Comparison of ENCODE assay signal across 30 cellular contexts in the genomic region with DNA sequence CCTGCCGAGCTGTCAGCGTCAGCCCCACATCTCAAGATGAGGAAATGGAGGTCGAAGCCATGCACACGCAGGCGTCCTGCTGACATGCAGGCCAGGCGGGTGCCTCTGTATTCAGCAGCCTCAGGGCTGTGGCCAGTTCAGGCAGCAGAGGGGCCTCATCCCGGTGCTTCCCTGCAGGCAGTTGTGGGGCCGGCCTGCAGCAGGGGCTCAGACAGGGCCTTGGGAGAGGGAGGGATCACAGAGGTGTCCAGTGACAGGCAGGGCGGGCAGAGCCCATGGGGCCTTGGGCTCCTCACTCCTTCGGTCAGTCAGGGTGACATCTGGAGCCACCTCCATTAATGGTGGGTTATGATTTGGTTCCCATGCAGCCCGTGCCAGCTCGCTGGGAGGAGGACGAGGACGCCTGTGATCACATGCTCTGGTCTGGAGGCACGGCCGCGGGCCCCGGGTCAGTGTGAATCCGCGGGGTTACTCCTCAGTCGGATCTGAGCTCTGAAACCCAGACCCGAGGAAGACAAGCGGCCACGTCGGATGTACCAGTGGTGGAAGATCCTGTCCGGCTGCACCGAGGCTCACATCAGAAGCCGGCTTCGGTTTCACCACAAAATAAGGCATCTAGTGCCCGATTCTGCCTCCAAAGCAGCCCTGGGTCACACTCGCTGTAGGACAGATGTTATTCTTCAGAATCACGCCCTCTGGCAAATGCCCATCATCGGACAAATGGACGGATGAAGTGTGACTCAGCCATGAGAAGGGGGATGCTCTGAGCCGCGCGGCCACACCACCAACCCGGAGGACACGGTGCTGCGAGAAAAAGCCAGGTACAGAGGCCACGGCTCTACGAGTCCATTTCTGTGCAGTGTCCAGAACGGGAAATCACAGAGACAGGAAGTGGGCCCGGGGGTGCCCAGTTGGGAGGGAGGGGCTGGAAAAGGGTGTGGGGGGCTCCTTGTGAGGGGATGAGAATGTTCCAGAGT. TPM values are rescaled to one million over a fixed set of nuclear protein-coding genes. Genes with fewer than 3 reads are reported as not detected.
"Had no signal": no experiment of that assay in that cellular context is flagged by ENCODE, and none has a peak within 500 bp of the region (broad histone marks: within the 10 kb centered on the region; RNA-seq: fewer than 3 reads in every experiment).

No MANE protein-coding gene starts in this region.

- H3K4me1 Mint-ChIP-seq: activated CD4-positive, alpha-beta T cell treated with anti-CD3 and anti-CD28 coated beads for 36 hours; nephron had no signal

- H3K27me3 Mint-ChIP-seq: activated CD4-positive, alpha-beta T cell treated with anti-CD3 and anti-CD28 coated beads for 36 hours; activated naive CD8-positive, alpha-beta T cell; type B pancreatic cell had no signal

- H3K4me3 ChIP-seq: adrenal gland, ascending aorta, thoracic aorta had no signal

- DNase-seq: activated B cell treated with CpG ODN at 0.5 μM for 24 hours; activated CD4-positive, alpha-beta T cell treated with anti-CD3 and anti-CD28 coated beads for 36 hours; activated CD4-positive, alpha-beta T cell treated with anti-CD3 and anti-CD28 coated beads, Interleukin-2, amount 50 U/mL, for 4 hours; activated CD8-positive, alpha-beta memory T cell treated with anti-CD3 and anti-CD28 coated beads for 24 hours; activated CD8-positive, alpha-beta memory T cell treated with anti-CD3 and anti-CD28 coated beads, Interleukin-2, amount 50 U/mL, for 4 hours; activated naive CD4-positive, alpha-beta T cell; activated T-cell treated with anti-CD3 and anti-CD28 coated beads, Interleukin-2, amount 50 U/mL, for 4 hours; adrenal gland; brain microvascular endothelial cell; central memory CD4-positive, alpha-beta T cell; effector memory CD4-positive, alpha-beta T cell; foreskin melanocyte; hippocampal formation; mesenchymal stem cell; stimulated activated CD4-positive, alpha-beta T cell treated with anti-CD3 and anti-CD28 coated beads, Interleukin-4, amount 100 ng/mL, for 24 hours; stimulated activated naive CD4-positive, alpha-beta T cell treated with Interleukin-2 at 50 U/mL for 16 hours; T-helper 1 cell had no signal

- H3K36me3 ChIP-seq: adrenal gland, ascending aorta, brain microvascular endothelial cell, thoracic aorta had no signal

- H3K4me3 Mint-ChIP-seq: activated B cell treated with CpG ODN at 0.5 μM for 24 hours; activated CD4-positive, alpha-beta T cell treated with anti-CD3 and anti-CD28 coated beads for 36 hours; activated naive CD8-positive, alpha-beta T cell; activated T-cell treated with anti-CD3 and anti-CD28 coated beads, Interleukin-2, amount 50 U/mL, for 4 hours; nephron; type B pancreatic cell had no signal

- H3K9me3 Mint-ChIP-seq: activated B cell treated with CpG ODN at 0.5 μM for 24 hours; activated T-cell treated with anti-CD3 and anti-CD28 coated beads, Interleukin-2, amount 50 U/mL, for 4 hours; activated T-helper 2 cell treated with anti-CD3 and anti-CD28 coated beads, Interferon-gamma antibody, Interleukin-2, Interleukin-4, amounts not matched to agents 10 μg/mL and 5 μg/mL and 100 μg/mL, durations not matched to agents 14 hours and 24 hours and 36 hours; nephron; type B pancreatic cell had no signal

- H3K27ac Mint-ChIP-seq: activated B cell treated with CpG ODN at 0.5 μM for 24 hours; activated CD4-positive, alpha-beta T cell treated with anti-CD3 and anti-CD28 coated beads for 36 hours; activated naive CD8-positive, alpha-beta T cell; activated T-helper 2 cell treated with anti-CD3 and anti-CD28 coated beads, Interferon-gamma antibody, Interleukin-2, Interleukin-4, amounts not matched to agents 10 μg/mL and 5 μg/mL and 100 μg/mL, durations not matched to agents 14 hours and 24 hours and 36 hours; nephron; type B pancreatic cell had no signal

- H3K9me3 ChIP-seq: adrenal gland, ascending aorta, thoracic aorta had no signal

- H3K27me3 ChIP-seq: ascending aorta had no signal

- H3K36me3 Mint-ChIP-seq: activated naive CD8-positive, alpha-beta T cell; type B pancreatic cell had no signal

- ATAC-seq: activated CD4-positive, alpha-beta T cell treated with anti-CD3 and anti-CD28 coated beads for 36 hours; activated T-cell treated with anti-CD3 and anti-CD28 coated beads, Interleukin-2, amount 50 U/mL, for 4 hours; esophagus mucosa had no signal

- H3K4me1 ChIP-seq: adrenal gland, ascending aorta had no signal

- H3K27ac ChIP-seq: adrenal gland, ascending aorta, brain microvascular endothelial cell, thoracic aorta had no signal

RNA-seq across cellular contexts. Expression of gene KRTAP10-1, which starts 33.4 kb away (rescaled TPM):
- total RNA-seq: activated B cell treated with CpG ODN at 0.5 μM for 24 hours; activated CD4-positive, alpha-beta T cell treated with anti-CD3 and anti-CD28 coated beads for 36 hours; activated T-cell treated with anti-CD3 and anti-CD28 coated beads, Interleukin-2, amount 50 U/mL, for 4 hours; activated T-helper 2 cell treated with anti-CD3 and anti-CD28 coated beads, Interferon-gamma antibody, Interleukin-2, Interleukin-4, amounts not matched to agents 10 μg/mL and 5 μg/mL and 100 μg/mL, durations not matched to agents 14 hours and 24 hours and 36 hours; adrenal gland; ascending aorta; dermis microvascular lymphatic vessel endothelial cell; endothelial cell of umbilical vein; esophagus mucosa; mononuclear cell; myocyte; omental fat pad; posterior vena cava; thoracic aorta had no signal
- polyA plus RNA-seq: adrenal gland, endothelial cell of umbilical vein had no signal

RNA-seq across cellular contexts. Expression of gene KRTAP10-2, which starts 44.7 kb away (rescaled TPM):
- total RNA-seq: activated B cell treated with CpG ODN at 0.5 μM for 24 hours; activated CD4-positive, alpha-beta T cell treated with anti-CD3 and anti-CD28 coated beads for 36 hours; activated T-cell treated with anti-CD3 and anti-CD28 coated beads, Interleukin-2, amount 50 U/mL, for 4 hours; activated T-helper 2 cell treated with anti-CD3 and anti-CD28 coated beads, Interferon-gamma antibody, Interleukin-2, Interleukin-4, amounts not matched to agents 10 μg/mL and 5 μg/mL and 100 μg/mL, durations not matched to agents 14 hours and 24 hours and 36 hours; adrenal gland; ascending aorta; dermis microvascular lymphatic vessel endothelial cell; endothelial cell of umbilical vein; esophagus mucosa; mononuclear cell; myocyte; omental fat pad; posterior vena cava; thoracic aorta had no signal
- polyA plus RNA-seq: adrenal gland, endothelial cell of umbilical vein had no signal

RNA-seq across cellular contexts. Expression of gene LRRC3, which starts 51.3 kb away (rescaled TPM):
- total RNA-seq: myocyte had no signal

RNA-seq across cellular contexts. Expression of gene KRTAP10-3, which starts 52.0 kb away (rescaled TPM):
- total RNA-seq: activated B cell treated with CpG ODN at 0.5 μM for 24 hours; activated CD4-positive, alpha-beta T cell treated with anti-CD3 and anti-CD28 coated beads for 36 hours; activated T-cell treated with anti-CD3 and anti-CD28 coated beads, Interleukin-2, amount 50 U/mL, for 4 hours; activated T-helper 2 cell treated with anti-CD3 and anti-CD28 coated beads, Interferon-gamma antibody, Interleukin-2, Interleukin-4, amounts not matched to agents 10 μg/mL and 5 μg/mL and 100 μg/mL, durations not matched to agents 14 hours and 24 hours and 36 hours; adrenal gland; ascending aorta; dermis microvascular lymphatic vessel endothelial cell; endothelial cell of umbilical vein; esophagus mucosa; mononuclear cell; myocyte; omental fat pad; posterior vena cava; thoracic aorta had no signal
- polyA plus RNA-seq: adrenal gland, endothelial cell of umbilical vein had no signal
